ENCODE assay signal across 7 cellular contexts in the genomic region with DNA sequence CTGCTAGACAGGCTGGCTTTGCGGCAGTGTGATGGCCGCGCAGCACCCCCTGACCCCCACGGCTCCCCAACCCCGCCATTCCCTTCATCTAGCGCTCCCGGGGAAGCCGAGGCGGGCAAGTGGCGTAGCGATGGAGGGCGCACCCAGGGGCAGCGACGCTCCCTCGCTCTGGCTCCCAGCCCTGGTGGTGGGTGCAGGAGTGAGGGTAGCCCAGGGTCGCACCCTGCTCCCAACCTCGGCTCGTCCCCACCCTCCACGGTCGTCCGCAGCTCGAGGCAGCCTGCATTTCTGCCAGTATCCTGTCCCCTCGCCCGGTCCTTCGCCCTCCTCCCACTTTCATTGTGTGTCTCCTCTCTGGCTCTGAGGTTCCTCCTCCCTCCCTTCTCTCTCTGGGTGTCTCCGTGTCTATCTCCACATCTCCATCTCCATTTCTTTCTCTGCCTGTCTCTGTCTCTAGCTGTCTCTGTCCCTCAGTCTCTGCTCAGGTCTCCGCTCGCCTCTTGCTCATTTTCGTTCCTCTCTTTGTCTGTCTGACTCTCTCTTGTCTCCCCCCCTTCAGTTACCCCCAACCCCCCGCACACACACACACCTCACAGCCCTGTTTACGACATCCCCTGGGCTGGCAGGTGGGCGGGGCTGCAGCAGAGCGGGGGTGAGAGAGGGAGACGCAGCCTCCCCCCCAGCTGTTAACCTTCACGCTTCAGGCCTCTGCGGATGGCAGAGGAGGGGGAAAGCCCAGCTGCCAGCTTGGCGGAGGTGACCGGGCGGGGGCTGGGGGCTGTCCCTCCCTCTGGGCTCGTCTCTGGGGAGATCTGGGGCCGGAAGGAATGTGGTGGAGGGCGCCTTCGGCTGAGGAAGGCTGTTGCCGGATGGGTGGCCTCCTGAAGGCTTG. TPM values are rescaled to one million over a fixed set of nuclear protein-coding genes. Genes with fewer than 3 reads are reported as not detected.
DNase-seq lines count a peak whose midpoint lies in the region; ATAC-seq, FAIRE-seq and TF ChIP-seq lines count a peak whose summit lies in the region.

No MANE protein-coding gene starts in this region.

- TF ChIP-seq POLR2A in GM18526 (IDR thresholded peaks at IDR 0.05; ENCODE audit: extremely low read depth, insufficient read length) (peak; percentile 35), K562 (conservative IDR thresholded peaks at IDR 0.05) (no peak)

- no peaks in the 10 kb centered on the region; the same call in 2 of the 3 replicates for H3K79me2 ChIP-seq in K562 (ENCODE audit: control insufficient read depth, insufficient read depth, low read length)

- peak overlapping the region; percentile 79 for H3K27ac Mint-ChIP-seq in T-helper 17 cell

- H3K27me3 Mint-ChIP-seq in T-helper 17 cell = peaks cover 20% of the 10 kb centered on the region

- CTCF ChIA-PET in K562 (lab: Yijun Ruan, JAX; ENCODE audit: low intra/inter-chr PET ratio) = no interaction called here

- POLR2A ChIA-PET in K562 (lab: Yijun Ruan, JAX) = interaction anchor here (0.6 to 1.2 kb wide), 5 partner anchors 17 to 682 kb away, joined by 3 to 6 read pairs (median 3); no protein-coding TSS in a partner anchor

- peaks cover 3% of the 10 kb centered on the region for H3K36me3 Mint-ChIP-seq in T-helper 17 cell (ENCODE audit: low read depth)

- BruUV-seq in K562 (replicated peaks; lab: Mats Ljungman, UMichigan) = no TSS peak

- in situ Hi-C loops in K562 (cut with MboI) = no loop called here

- H3K9me3 ChIP-seq in T-helper 17 cell (ENCODE audit: control insufficient read depth, low read length, poor library complexity, severe bottlenecking) (no peaks in the 10 kb centered on the region), K562 (replicated peaks; ENCODE audit: control insufficient read depth, insufficient read depth, low read depth, low read length) (no peaks in the 10 kb centered on the region)

- H3K4me1 Mint-ChIP-seq in T-helper 17 cell = peaks cover 17% of the 10 kb centered on the region

- no peak for TF ChIP-seq RAD21 in K562 (CRISPR knock-in tag; conservative IDR thresholded peaks at IDR 0.05 in 1 of 2, IDR thresholded peaks at IDR 0.05 in 1 of 2)

- DNase-seq in T-helper 17 cell = peak; percentile 33 to 52 (median 46)
- DNase-seq in K562 (ENCODE audit: extremely low read depth in 1 of 4, low spot score in 3 of 4) = peak in 2 of 4 experiments; percentile 47 to 57
- peak; percentile 96 for DNase-seq in left kidney (ENCODE audit: low read depth, low spot score)
- DNase-seq in stimulated activated CD4-positive, alpha-beta T cell treated with anti-CD3 and anti-CD28 coated beads, TNF-alpha, amount 100 ng/mL, for 4 hours (ENCODE audit: low read depth in 3 of 3) = peak; percentile 52 to 78 (median 78)
- no peak for DNase-seq in NCI-H2081 treated with DMSO at 0.1 percent for 48 hours (lab: John Stamatoyannopoulos, UW)

- no peak overlapping the region for H3K27ac ChIP-seq in K562 (ENCODE audit: extremely low read depth, low read depth, low read length)

- peaks cover 28 to 45% of the 10 kb centered on the region in 2 experiments for H3K4me1 ChIP-seq in K562 (replicated peaks in 1 of 2; ENCODE audit: control insufficient read depth in 2 of 2, insufficient read depth in 2 of 2, low read length in 2 of 2)

- 0 out of 2 replicates have a peak, but pooled peaks cover 9% of the 10 kb centered on the region for H4K20me1 ChIP-seq in K562 (replicated peaks; ENCODE audit: control insufficient read depth, insufficient read depth, low read length)

- FAIRE-seq in K562 (lab: Jason Lieb, UNC) = peak; percentile 75

- no peak for TF ChIP-seq EP300 in K562 (IDR thresholded peaks at IDR 0.05; ENCODE audit: low read length)

- H3K4me2 ChIP-seq in K562 (ENCODE audit: insufficient read depth, low read length) = peak overlapping the region; percentile 79

- peak overlapping the region in 1 of 2 experiments; percentile 72; a peak in 2 of 4 replicates for H3K9ac ChIP-seq in K562 (ENCODE audit: insufficient read depth in 1 of 2, low read depth in 2 of 2, low read length in 2 of 2)

- peak; percentile 33 for ATAC-seq in HG03064 (IDR thresholded peaks at IDR 0.05; ENCODE audit: low read depth, unreplicated experiment)
- ATAC-seq in T-helper 17 cell = peak; percentile 70
- ATAC-seq in K562 = peak; percentile 9; the same call in 2 of the 3 replicates

- 7% methylated on average over 37 of the region's 44 CpGs for WGBS in K562 (ENCODE audit: insufficient coverage, low coverage, missing lambda C conversion rate)

- H3K9me1 ChIP-seq in K562 (ENCODE audit: control insufficient read depth, insufficient read depth, low read length) = peaks cover 5% of the 10 kb centered on the region

- peak overlapping the region; percentile 95 for H2AFZ ChIP-seq in K562 (ENCODE audit: low read depth, low read length)

- H3K27me3 ChIP-seq in K562 (ENCODE audit: control insufficient read depth in 2 of 2, insufficient read depth in 2 of 2, low read length in 2 of 2) = peaks cover 15 to 26% of the 10 kb centered on the region in 2 experiments; a peak in 4 of 5 replicates

- H3K4me3 ChIP-seq in K562 = peak overlapping the region; percentile 21; the same call in 1 of the 2 replicates

- intact Hi-C loops in K562 (cut with micrococcal nuclease) = no loop called here

- TF ChIP-seq CTCF in K562 (IDR thresholded peaks at IDR 0.05 in 2 of 3, conservative IDR thresholded peaks at IDR 0.05 in 1 of 3; ENCODE audit: insufficient read depth in 2 of 3, low read depth in 1 of 3, low read length in 3 of 3) = no peak

- H3K36me3 ChIP-seq in K562 (ENCODE audit: control insufficient read depth, insufficient read depth, low read length) = no peaks in the 10 kb centered on the region

- peak overlapping the region; percentile 99 for H3K4me3 Mint-ChIP-seq in T-helper 17 cell

TF ChIP-seq in K562, 482 proteins besides CTCF, POLR2A, EP300 and RAD21 (continues in another document):
- TF ChIP-seq EP400 (IDR thresholded peaks at IDR 0.05) (no peak), PTRF (tag; IDR thresholded peaks at IDR 0.05) (no peak), ARHGAP35 (IDR thresholded peaks at IDR 0.05; ENCODE audit: partially characterized antibody) (peak; percentile 77), TRIM24 (IDR thresholded peaks at IDR 0.05) (no peak), HSF4 (CRISPR knock-in tag; IDR thresholded peaks at IDR 0.05; ENCODE audit: borderline replicate concordance) (no peak)
- TF ChIP-seq, protein P1, sequence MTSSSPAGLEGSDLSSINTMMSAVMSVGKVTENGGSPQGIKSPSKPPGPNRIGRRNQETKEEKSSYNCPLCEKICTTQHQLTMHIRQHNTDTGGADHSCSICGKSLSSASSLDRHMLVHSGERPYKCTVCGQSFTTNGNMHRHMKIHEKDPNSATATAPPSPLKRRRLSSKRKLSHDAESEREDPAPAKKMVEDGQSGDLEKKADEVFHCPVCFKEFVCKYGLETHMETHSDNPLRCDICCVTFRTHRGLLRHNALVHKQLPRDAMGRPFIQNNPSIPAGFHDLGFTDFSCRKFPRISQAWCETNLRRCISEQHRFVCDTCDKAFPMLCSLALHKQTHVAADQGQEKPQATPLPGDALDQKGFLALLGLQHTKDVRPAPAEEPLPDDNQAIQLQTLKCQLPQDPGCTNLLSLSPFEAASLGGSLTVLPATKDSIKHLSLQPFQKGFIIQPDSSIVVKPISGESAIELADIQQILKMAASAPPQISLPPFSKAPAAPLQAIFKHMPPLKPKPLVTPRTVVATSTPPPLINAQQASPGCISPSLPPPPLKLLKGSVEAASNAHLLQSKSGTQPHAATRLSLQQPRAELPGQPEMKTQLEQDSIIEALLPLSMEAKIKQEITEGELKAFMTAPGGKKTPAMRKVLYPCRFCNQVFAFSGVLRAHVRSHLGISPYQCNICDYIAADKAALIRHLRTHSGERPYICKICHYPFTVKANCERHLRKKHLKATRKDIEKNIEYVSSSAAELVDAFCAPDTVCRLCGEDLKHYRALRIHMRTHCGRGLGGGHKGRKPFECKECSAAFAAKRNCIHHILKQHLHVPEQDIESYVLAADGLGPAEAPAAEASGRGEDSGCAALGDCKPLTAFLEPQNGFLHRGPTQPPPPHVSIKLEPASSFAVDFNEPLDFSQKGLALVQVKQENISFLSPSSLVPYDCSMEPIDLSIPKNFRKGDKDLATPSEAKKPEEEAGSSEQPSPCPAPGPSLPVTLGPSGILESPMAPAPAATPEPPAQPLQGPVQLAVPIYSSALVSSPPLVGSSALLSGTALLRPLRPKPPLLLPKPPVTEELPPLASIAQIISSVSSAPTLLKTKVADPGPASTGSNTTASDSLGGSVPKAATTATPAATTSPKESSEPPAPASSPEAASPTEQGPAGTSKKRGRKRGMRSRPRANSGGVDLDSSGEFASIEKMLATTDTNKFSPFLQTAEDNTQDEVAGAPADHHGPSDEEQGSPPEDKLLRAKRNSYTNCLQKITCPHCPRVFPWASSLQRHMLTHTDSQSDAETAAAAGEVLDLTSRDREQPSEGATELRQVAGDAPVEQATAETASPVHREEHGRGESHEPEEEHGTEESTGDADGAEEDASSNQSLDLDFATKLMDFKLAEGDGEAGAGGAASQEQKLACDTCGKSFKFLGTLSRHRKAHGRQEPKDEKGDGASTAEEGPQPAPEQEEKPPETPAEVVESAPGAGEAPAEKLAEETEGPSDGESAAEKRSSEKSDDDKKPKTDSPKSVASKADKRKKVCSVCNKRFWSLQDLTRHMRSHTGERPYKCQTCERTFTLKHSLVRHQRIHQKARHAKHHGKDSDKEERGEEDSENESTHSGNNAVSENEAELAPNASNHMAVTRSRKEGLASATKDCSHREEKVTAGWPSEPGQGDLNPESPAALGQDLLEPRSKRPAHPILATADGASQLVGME (CRISPR knock-in tag; IDR thresholded peaks at IDR 0.05) = 0 out of 2 replicates have a peak, but pooled peaks have one; percentile 57

RNA-seq across cellular contexts. Expression of a gene that starts 48.7 kb away (rescaled TPM):
- total RNA-seq in T-helper 17 cell (under 1 TPM in 1 of 2 donors, not detected in 1; 0.07 TPM), K562 (2014; rRNA removed) (0.09 TPM in 1 of 2 replicates, not detected in the other), K562 (2014; rRNA removed; fragmentation: Illumina TruSeq; extraction: Trizol) (not detected in 2 replicates), K562 (2015; rRNA removed; fragmentation: Illumina TruSeq; extraction: Trizol) (not detected in 2 replicates), K562 (2021) (0.04 and 0.07 TPM in 2 replicates)
- total RNA-seq in K562 (2011; cell fraction: chromatin; rRNA removed; ENCODE audit: low replicate concordance) = 0.09 TPM in 2 replicates
- total RNA-seq in K562 (2011; cell fraction: nucleolus; rRNA removed) = under 0.01 TPM in 1 of 2 replicates, not detected in the other
- not detected in 2 replicates for total RNA-seq in K562 (2011; cell fraction: nucleoplasm; rRNA removed)
- polyA plus RNA-seq in K562 (2011; rRNA removed) (0.04 and 0.11 TPM in 2 replicates), K562 (2014; fragmentation: Illumina TruSeq; extraction: Trizol) (0.01 TPM in 1 of 2 replicates, not detected in the other), K562 (2014; fragmentation: Nextera tagmentation; extraction: Ambion mirVana) (not detected), K562 (2014; rRNA removed) (0.01 TPM in 1 of 2 replicates, not detected in the other)
- 0.09 TPM in 1 of 2 replicates, not detected in the other for polyA plus RNA-seq in K562 (2011; cell fraction: cytosol; rRNA removed)
- polyA plus RNA-seq in K562 (2011; cell fraction: nucleus; rRNA removed) = 0.18 and 0.29 TPM in 2 replicates
- 0.01 and 0.06 TPM in 2 replicates for polyA plus RNA-seq in K562 (2012)
- 0.03 TPM in 1 of 2 replicates, not detected in the other for polyA minus RNA-seq in K562 (2011; rRNA and poly(A)+ RNA removed)
- not detected in 2 replicates for polyA minus RNA-seq in K562 (2011; cell fraction: cytosol; rRNA and poly(A)+ RNA removed)
- 0.11 TPM in 1 of 2 replicates, not detected in the other for polyA minus RNA-seq in K562 (2011; cell fraction: nucleus; rRNA and poly(A)+ RNA removed)

Comparison
In these comparisons a context has a peak if more than half of its experiments do, and no peak if none do; other contexts are left out.
1. ATAC-seq: peak in every context shown above with its lines; median percentile 70 in T-helper 17 cell; 33 in HG03064; 9 in K562.